ENCODE assay signal across 15 cellular contexts in the genomic region with DNA sequence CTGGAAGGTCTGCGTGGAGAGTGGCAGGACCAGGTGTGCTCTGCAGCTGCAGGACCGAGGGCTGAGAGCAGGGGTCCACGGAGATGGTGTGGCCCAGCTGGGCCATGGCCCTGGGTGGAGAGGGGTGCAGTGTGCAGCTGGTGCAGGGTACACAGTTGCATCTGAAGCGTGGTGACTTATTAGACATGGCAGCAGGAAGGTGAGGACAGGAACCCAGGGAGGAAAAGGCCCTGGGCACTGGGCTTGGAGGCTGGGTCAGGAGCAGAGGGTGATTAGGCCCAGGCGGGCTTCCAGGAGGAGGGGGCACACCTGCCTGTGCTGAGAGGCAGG.
DNase-seq lines count a peak whose midpoint lies in the region; ATAC-seq and TF ChIP-seq lines count a peak whose summit lies in the region.
"Had no signal": no experiment of that assay in that cellular context is flagged by ENCODE, and none has a peak within 500 bp of the region (broad histone marks: within the 10 kb centered on the region; RNA-seq: fewer than 3 reads in every experiment).

No MANE protein-coding gene starts in this region.

- DNase-seq in left ventricle myocardium superior = peak; percentile 11
- DNase-seq in heart right ventricle = no peak
- DNase-seq in mesenchymal stem cell = no peak
- DNase-seq in stimulated activated CD4-positive, alpha-beta T cell treated with anti-CD3 and anti-CD28 coated beads, Interleukin-4, amount 100 ng/mL, for 1 hour = no peak
- DNase-seq in NCI-H2029 (lab: John Stamatoyannopoulos, UW) = no peak
- no peak for DNase-seq in body of pancreas
- DNase-seq: DMS53, NCI-H1105 had no signal

- peak overlapping the region; percentile 92 for H2BK15ac ChIP-seq in mesenchymal stem cell (ENCODE audit: low read depth, poor library complexity, severe bottlenecking)

- H3K79me1 ChIP-seq in mesenchymal stem cell (replicated peaks; ENCODE audit: low read length, poor library complexity, severe bottlenecking) = no peaks in the 10 kb centered on the region

- no peak overlapping the region for H2AFZ ChIP-seq in mesenchymal stem cell (ENCODE audit: low read depth, low read length)

- peak overlapping the region; percentile 97 for H3K18ac ChIP-seq in mesenchymal stem cell (ENCODE audit: low read depth in 1 of 2, low read length in 2 of 2)

- WGBS in heart right ventricle, 2 donors = 92 to 93% methylated on average over 5 of the region's 5 CpGs
- whole genome bisulfite sequencing in mesenchymal stem cell = 88% methylated on average over 5 of the region's 5 CpGs
- WGBS in body of pancreas, 2 donors = 65 to 80% methylated on average over 5 of the region's 5 CpGs

- H3K4me1 ChIP-seq in heart right ventricle (peaks cover 0 to 73% (median 0%) of the 10 kb centered on the region in 9 donors), mesenchymal stem cell (ENCODE audit: control insufficient read depth, insufficient read depth, low read depth, low read length) (peaks cover 60% of the 10 kb centered on the region), body of pancreas (no peaks in the 10 kb centered on the region)
- H3K4me1 ChIP-seq: ascending aorta had no signal

- no peak overlapping the region for H3K4me2 ChIP-seq in mesenchymal stem cell (ENCODE audit: low read length, poor library complexity, severe bottlenecking)
- H3K4me2 ChIP-seq: KMS-11 had no signal

- peaks cover 0 to 29% (median 11%) of the 10 kb centered on the region in 7 donors for H3K27me3 ChIP-seq in heart right ventricle
- H3K27me3 ChIP-seq in mesenchymal stem cell (ENCODE audit: control insufficient read depth in 1 of 2, insufficient read depth in 1 of 2, low read length in 2 of 2) = peaks cover 0 to 7% of the 10 kb centered on the region in 2 experiments
- H3K27me3 ChIP-seq in body of pancreas = no peaks in the 10 kb centered on the region
- H3K27me3 ChIP-seq: ascending aorta had no signal

- peaks cover 15% of the 10 kb centered on the region for H3K4me1 Mint-ChIP-seq in activated T-helper 17 cell treated with anti-CD3 and anti-CD28 coated beads, Interleukin-2, amount 50 U/mL, for 72 hours

- peak overlapping the region; percentile 66 for H4K8ac ChIP-seq in mesenchymal stem cell (ENCODE audit: low read length)

- no peak for TF ChIP-seq POLR2A in body of pancreas (IDR thresholded peaks at IDR 0.05)

- H3K27ac ChIP-seq in heart right ventricle (peak overlapping the region in 1 of 10 donors; percentile 72), mesenchymal stem cell (ENCODE audit: low read length, poor library complexity, severe bottlenecking) (peak overlapping the region; percentile 71), body of pancreas (peak overlapping the region in 1 of 4 donors; percentile 62)
- H3K27ac ChIP-seq: KMS-11 had no signal

- H3K4me3 Mint-ChIP-seq in activated T-helper 17 cell treated with anti-CD3 and anti-CD28 coated beads, Interleukin-2, amount 50 U/mL, for 72 hours = peak overlapping the region; percentile 54
- H3K4me3 Mint-ChIP-seq: neural crest cell had no signal

- H3K36me3 Mint-ChIP-seq in activated T-helper 17 cell treated with anti-CD3 and anti-CD28 coated beads, Interleukin-2, amount 50 U/mL, for 72 hours (ENCODE audit: low read depth) = no peaks in the 10 kb centered on the region

- peaks cover 0 to 7% (median 0%) of the 10 kb centered on the region in 11 donors for H3K9me3 ChIP-seq in heart right ventricle
- peaks cover 4% of the 10 kb centered on the region for H3K9me3 ChIP-seq in mesenchymal stem cell (ENCODE audit: control insufficient read depth, low read length)
- H3K9me3 ChIP-seq in body of pancreas = peaks cover 0 to 2% (median 0%) of the 10 kb centered on the region in 3 donors
- H3K9me3 ChIP-seq: ascending aorta had no signal

- H3K27me3 Mint-ChIP-seq in activated T-helper 17 cell treated with anti-CD3 and anti-CD28 coated beads, Interleukin-2, amount 50 U/mL, for 72 hours = no peaks in the 10 kb centered on the region

- ATAC-seq in left ventricle myocardium superior (no peak), heart right ventricle (no peak), GM21390 (IDR thresholded peaks at IDR 0.05; ENCODE audit: unreplicated experiment) (no peak), body of pancreas (no peak)
- no peak for ATAC-seq in activated T-helper 17 cell treated with anti-CD3 and anti-CD28 coated beads, Interleukin-2, amount 50 U/mL, for 72 hours (replicated peaks)
- ATAC-seq: sciatic nerve had no signal

- H3K14ac ChIP-seq in mesenchymal stem cell (ENCODE audit: low read length in 2 of 2) = peak overlapping the region in 1 of 2 experiments; percentile 5

- H3K9me3 Mint-ChIP-seq in activated T-helper 17 cell treated with anti-CD3 and anti-CD28 coated beads, Interleukin-2, amount 50 U/mL, for 72 hours = no peaks in the 10 kb centered on the region

- H3K9ac ChIP-seq in mesenchymal stem cell (ENCODE audit: low read length) = no peak overlapping the region
- H3K9ac ChIP-seq: KMS-11 had no signal

- H2BK12ac ChIP-seq in mesenchymal stem cell (ENCODE audit: low read length in 2 of 2) = peak overlapping the region; percentile 97

- no peak overlapping the region for H2BK5ac ChIP-seq in mesenchymal stem cell (ENCODE audit: low read depth, low read length, poor library complexity, severe bottlenecking)

- H3K23ac ChIP-seq in mesenchymal stem cell (ENCODE audit: low read length in 2 of 2) = no peak overlapping the region

- H4K91ac ChIP-seq in mesenchymal stem cell (ENCODE audit: low read length) = peak overlapping the region; percentile 87

- peak overlapping the region; percentile 21 for H2AK5ac ChIP-seq in mesenchymal stem cell (ENCODE audit: low read length, severe bottlenecking)

- peak overlapping the region; percentile 45 for H3K27ac Mint-ChIP-seq in activated T-helper 17 cell treated with anti-CD3 and anti-CD28 coated beads, Interleukin-2, amount 50 U/mL, for 72 hours

- H3K4me3 ChIP-seq in heart right ventricle = no peak overlapping the region
- no peak overlapping the region for H3K4me3 ChIP-seq in mesenchymal stem cell (ENCODE audit: insufficient read depth in 1 of 2, low read depth in 1 of 2, low read length in 2 of 2)
- H3K4me3 ChIP-seq in body of pancreas = no peak overlapping the region
- H3K4me3 ChIP-seq: ascending aorta, lung had no signal

- H3K4ac ChIP-seq in mesenchymal stem cell (ENCODE audit: low read depth in 1 of 2, low read length in 2 of 2) = peak overlapping the region; percentile 12 to 97

- intact Hi-C loops in left ventricle myocardium superior (cut with micrococcal nuclease) = no loop called here
- intact Hi-C loops in heart right ventricle (cut with DNase I) = no loop called here
- intact Hi-C loops in body of pancreas (cut with DNase I) = no loop called here

- peak overlapping the region; percentile 81 for H2BK120ac ChIP-seq in mesenchymal stem cell (ENCODE audit: low read depth, low read length)

- H3K36me3 ChIP-seq in heart right ventricle = no peaks in the 10 kb centered on the region
- peaks cover 0 to 13% of the 10 kb centered on the region in 2 experiments for H3K36me3 ChIP-seq in mesenchymal stem cell (ENCODE audit: control insufficient read depth in 1 of 2, insufficient read depth in 2 of 2, low read depth in 1 of 2, low read length in 2 of 2)
- no peaks in the 10 kb centered on the region for H3K36me3 ChIP-seq in body of pancreas (replicated peaks in 1 of 2; ENCODE audit: insufficient read depth in 1 of 2, low read depth in 2 of 2)
- H3K36me3 ChIP-seq: ascending aorta had no signal

- TF ChIP-seq CTCF in heart right ventricle (IDR thresholded peaks at IDR 0.05) (no peak), body of pancreas (IDR thresholded peaks at IDR 0.05) (no peak)
